In the genomic region with DNA sequence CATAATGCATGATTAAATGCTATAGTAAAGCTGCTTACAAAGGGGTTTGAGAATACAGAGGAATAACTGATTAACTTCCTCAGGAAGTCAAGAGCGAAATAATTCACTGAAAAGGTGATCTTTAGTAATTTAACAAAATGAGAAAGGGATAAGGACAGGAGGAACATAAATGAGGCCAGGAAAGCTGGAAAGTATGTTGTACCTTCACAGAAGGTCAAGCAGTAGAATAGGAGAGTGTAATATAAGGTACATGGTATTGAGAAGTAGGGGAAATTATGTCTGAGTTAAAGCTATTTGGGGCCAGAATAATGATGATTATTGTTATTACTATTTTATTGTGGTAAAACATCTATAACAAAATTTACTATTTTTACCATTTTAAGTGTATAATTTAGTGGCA, we compare ENCODE assay signal across 16 cellular contexts. TPM values are rescaled to one million over a fixed set of nuclear protein-coding genes. Genes with fewer than 3 reads are reported as not detected.
DNase-seq lines count a peak whose midpoint lies in the region; ATAC-seq and TF ChIP-seq lines count a peak whose summit lies in the region.
"Had no signal": no experiment of that assay in that cellular context is flagged by ENCODE, and none has a peak within 500 bp of the region (broad histone marks: within the 10 kb centered on the region; RNA-seq: fewer than 3 reads in every experiment).

No MANE protein-coding gene starts in this region.

- no peaks in the 10 kb centered on the region for H3K4me1 ChIP-seq in HEK293 (ENCODE audit: control insufficient read depth, insufficient read depth, low read length)

- H3K4me3 ChIP-seq in HEK293 (ENCODE audit: low read depth, low read length), result no peak overlapping the region
- H3K4me3 ChIP-seq: GM23338 had no signal

- intact Hi-C loops in activated B cell treated with CpG ODN at 0.5 μM for 24 hours (cut with micrococcal nuclease) (loop anchor here (1.0 kb wide), 2 partner anchors 12 to 19 kb away; a partner anchor contains a TSS), left cardiac atrium (cut with DNase I) (no loop called here)

- no peak for ATAC-seq in activated T-cell treated with anti-CD3 and anti-CD28 coated beads, Interleukin-2, amount 50 U/mL, for 72 hours (replicated peaks in 1 of 2)
- ATAC-seq in activated B cell treated with CpG ODN at 0.5 μM for 24 hours (ENCODE audit: low read depth) (no peak), GM18868 (IDR thresholded peaks at IDR 0.05; ENCODE audit: unreplicated experiment) (no peak), left cardiac atrium (no peak)
- no peak for ATAC-seq in stimulated activated effector memory CD8-positive, alpha-beta T cell treated with anti-CD3 and anti-CD28 coated beads, Interleukin-12 subunit alpha, Interleukin-12 subunit beta, amount 100 ng/mL, for 72 hours
- ATAC-seq: GM23338, Panc1, Right ventricle myocardium inferior had no signal

- H3K4me3 Mint-ChIP-seq in activated T-cell treated with anti-CD3 and anti-CD28 coated beads, Interleukin-2, amount 50 U/mL, for 72 hours, result peak overlapping the region; percentile 0 to 56
- H3K4me3 Mint-ChIP-seq in activated B cell treated with CpG ODN at 0.5 μM for 24 hours, result no peak overlapping the region
- H3K4me3 Mint-ChIP-seq in stimulated activated effector memory CD8-positive, alpha-beta T cell treated with anti-CD3 and anti-CD28 coated beads, Interleukin-12 subunit alpha, Interleukin-12 subunit beta, amount 100 ng/mL, for 72 hours, result peak overlapping the region; percentile 48
- H3K4me3 Mint-ChIP-seq: CD4-positive, CD25-positive, alpha-beta regulatory T cell; GM23338 had no signal

- no peaks in the 10 kb centered on the region for H3K36me3 Mint-ChIP-seq in activated T-cell treated with anti-CD3 and anti-CD28 coated beads, Interleukin-2, amount 50 U/mL, for 72 hours (ENCODE audit: insufficient read depth in 2 of 2)
- H3K36me3 Mint-ChIP-seq in activated B cell treated with CpG ODN at 0.5 μM for 24 hours (ENCODE audit: low read depth), result peaks cover 15% of the 10 kb centered on the region
- peaks cover 11% of the 10 kb centered on the region for H3K36me3 Mint-ChIP-seq in stimulated activated effector memory CD8-positive, alpha-beta T cell treated with anti-CD3 and anti-CD28 coated beads, Interleukin-12 subunit alpha, Interleukin-12 subunit beta, amount 100 ng/mL, for 72 hours

- DNase-seq in activated T-cell treated with anti-CD3 and anti-CD28 coated beads, Interleukin-2, amount 50 U/mL, for 72 hours, result no peak
- no peak for DNase-seq in activated T-cell treated with anti-CD3 and anti-CD28 coated beads, Interleukin-2, amount 50 U/mL, for 1 hour
- DNase-seq in activated B cell treated with CpG ODN at 0.5 μM for 24 hours (no peak), left cardiac atrium (no peak), cortex of kidney (lab: John Stamatoyannopoulos, UW) (no peak)
- DNase-seq in stimulated activated effector memory CD8-positive, alpha-beta T cell treated with anti-CD3 and anti-CD28 coated beads, Interleukin-12 subunit alpha, Interleukin-12 subunit beta, amount 100 ng/mL, for 72 hours (ENCODE audit: low spot score in 2 of 2), result no peak
- DNase-seq: KBM-7, NCI-H1092 treated with DMSO at 0.1 percent for 48 hours, NCI-H1694 treated with DMSO at 0.1 percent for 48 hours, NCI-H748 treated with DMSO at 0.1 percent for 48 hours had no signal

- no peaks in the 10 kb centered on the region for H3K9me3 ChIP-seq in HEK293 (ENCODE audit: control insufficient read depth, insufficient read depth, low read depth, low read length)

- CTCF ChIA-PET in HEK293 (lab: Yijun Ruan, JAX) (no interaction called here), activated B cell treated with CpG ODN at 0.5 μM for 24 hours (lab: Charles Lee) (interaction anchor here (1.0 to 1.5 kb wide), 2 partner anchors 11 to 18 kb away, joined by 4 to 7 read pairs; no protein-coding TSS in a partner anchor)

- no peak overlapping the region for H3K27ac ChIP-seq in HEK293 (ENCODE audit: extremely low read depth, low read depth, low read length)

- no peak for TF ChIP-seq CTCF in HEK293 (tag by site-specific recombination; IDR thresholded peaks at IDR 0.05)
- no peak for TF ChIP-seq CTCF in activated B cell treated with CpG ODN at 0.5 μM for 24 hours (IDR thresholded peaks at IDR 0.05)

- no peaks in the 10 kb centered on the region for H3K9me3 Mint-ChIP-seq in activated T-cell treated with anti-CD3 and anti-CD28 coated beads, Interleukin-2, amount 50 U/mL, for 72 hours
- no peaks in the 10 kb centered on the region for H3K9me3 Mint-ChIP-seq in activated B cell treated with CpG ODN at 0.5 μM for 24 hours
- no peaks in the 10 kb centered on the region for H3K9me3 Mint-ChIP-seq in stimulated activated effector memory CD8-positive, alpha-beta T cell treated with anti-CD3 and anti-CD28 coated beads, Interleukin-12 subunit alpha, Interleukin-12 subunit beta, amount 100 ng/mL, for 72 hours
- H3K9me3 Mint-ChIP-seq: GM23338 had no signal

- no peak overlapping the region for H3K27ac Mint-ChIP-seq in activated T-cell treated with anti-CD3 and anti-CD28 coated beads, Interleukin-2, amount 50 U/mL, for 72 hours
- H3K27ac Mint-ChIP-seq in activated B cell treated with CpG ODN at 0.5 μM for 24 hours, result peak overlapping the region; percentile 88
- peak overlapping the region; percentile 88 for H3K27ac Mint-ChIP-seq in stimulated activated effector memory CD8-positive, alpha-beta T cell treated with anti-CD3 and anti-CD28 coated beads, Interleukin-12 subunit alpha, Interleukin-12 subunit beta, amount 100 ng/mL, for 72 hours
- H3K27ac Mint-ChIP-seq: GM23338 had no signal

- POLR2A ChIA-PET in HEK293 (lab: Yijun Ruan, JAX), result no interaction called here
- POLR2A ChIA-PET in activated B cell treated with CpG ODN at 0.5 μM for 24 hours (lab: Charles Lee), result interaction anchor here (0.9 to 1.2 kb wide), 3 partner anchors 19 to 531 kb away, joined by 4 to 6 read pairs (median 5); a partner anchor contains a TSS

- H3K36me3 ChIP-seq in HEK293 (ENCODE audit: control insufficient read depth in 2 of 2, insufficient read depth in 1 of 2, low read length in 2 of 2), result no peaks in the 10 kb centered on the region; a peak in 1 of 3 replicates

- no peaks in the 10 kb centered on the region for H3K27me3 Mint-ChIP-seq in activated T-cell treated with anti-CD3 and anti-CD28 coated beads, Interleukin-2, amount 50 U/mL, for 72 hours (ENCODE audit: low read depth)
- no peaks in the 10 kb centered on the region for H3K27me3 Mint-ChIP-seq in activated B cell treated with CpG ODN at 0.5 μM for 24 hours
- H3K27me3 Mint-ChIP-seq: CD4-positive, CD25-positive, alpha-beta regulatory T cell had no signal

- peaks cover 31% of the 10 kb centered on the region for H3K4me1 Mint-ChIP-seq in activated T-cell treated with anti-CD3 and anti-CD28 coated beads, Interleukin-2, amount 50 U/mL, for 72 hours (ENCODE audit: low read depth)
- H3K4me1 Mint-ChIP-seq in activated B cell treated with CpG ODN at 0.5 μM for 24 hours, result peaks cover 64% of the 10 kb centered on the region
- peaks cover 29% of the 10 kb centered on the region for H3K4me1 Mint-ChIP-seq in stimulated activated effector memory CD8-positive, alpha-beta T cell treated with anti-CD3 and anti-CD28 coated beads, Interleukin-12 subunit alpha, Interleukin-12 subunit beta, amount 100 ng/mL, for 72 hours
- H3K4me1 Mint-ChIP-seq: GM23338 had no signal

TF ChIP-seq in HEK293, 187 proteins besides CTCF, POLR2A, EP300 and RAD21:
- TF ChIP-seq ZNF133 (tag by site-specific recombination; IDR thresholded peaks at IDR 0.05) (peak; percentile 93), FEZF1 (tag by site-specific recombination; IDR thresholded peaks at IDR 0.05) (no peak), ZNF175 (tag by site-specific recombination; IDR thresholded peaks at IDR 0.05) (no peak), ZFP3 (tag by site-specific recombination; IDR thresholded peaks at IDR 0.05; ENCODE audit: low read depth) (no peak), ZNF350 (tag by site-specific recombination; IDR thresholded peaks at IDR 0.05) (no peak)

RNA-seq across cellular contexts. Expression of a gene that starts 19.2 kb away (rescaled TPM):
- total RNA-seq in activated T-cell treated with anti-CD3 and anti-CD28 coated beads, Interleukin-2, amount 50 U/mL, for 72 hours, result 10 to 100 TPM; 31.5 to 31.7 TPM
- 46.9 and 55.0 TPM in 2 replicates for total RNA-seq in activated B cell treated with CpG ODN at 0.5 μM for 24 hours
- total RNA-seq in left cardiac atrium, result 10 to 100 TPM; 46.3 to 55.3 TPM
